Comparison of ENCODE assay signal across 21 cellular contexts in the genomic region with DNA sequence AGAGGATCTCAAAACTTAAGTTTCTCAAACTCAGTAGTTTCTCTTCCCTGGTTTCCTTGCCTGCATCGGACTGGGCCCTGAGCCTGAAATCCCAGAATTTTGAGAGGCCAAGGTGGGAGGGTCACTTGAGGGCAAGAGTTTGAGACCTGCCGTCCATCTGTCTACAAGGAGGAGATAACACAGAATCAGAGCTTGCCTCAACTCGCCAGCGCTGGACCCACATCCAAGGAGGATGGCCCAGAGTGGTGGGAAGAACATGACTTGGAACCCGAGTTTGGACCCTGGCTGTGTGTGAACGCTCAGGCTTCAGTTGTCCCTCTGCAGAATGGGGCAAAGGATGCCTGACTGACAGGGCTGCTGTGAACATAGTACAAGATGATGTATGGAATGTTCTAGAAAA.
"Had no signal": no experiment of that assay in that cellular context is flagged by ENCODE, and none has a peak within 500 bp of the region (broad histone marks: within the 10 kb centered on the region; RNA-seq: fewer than 3 reads in every experiment).

No MANE protein-coding gene starts in this region.

- H2AFZ ChIP-seq: neural progenitor cell had no signal

- H3K4me1 ChIP-seq: body of pancreas, neural progenitor cell had no signal

- H3K27ac ChIP-seq: body of pancreas, neural progenitor cell, thoracic aorta had no signal

- H3K9me3 Mint-ChIP-seq: activated CD4-positive, alpha-beta memory T cell treated with anti-CD3 and anti-CD28 coated beads, Interleukin-2, amount 10 ng/mL, durations not matched to agents 7 days and 5 days; activated CD4-positive, alpha-beta T cell treated with anti-CD3 and anti-CD28 coated beads, Interleukin-2, amount 10 ng/mL, durations not matched to agents 7 days and 5 days; activated naive CD4-positive, alpha-beta T cell treated with anti-CD3 and anti-CD28 coated beads, Interleukin-2, amount 50 U/mL, for 72 hours; activated T-cell treated with anti-CD3 and anti-CD28 coated beads, Interleukin-2, amount 50 U/mL, for 24 hours; neural progenitor cell had no signal

- H3K4me1 Mint-ChIP-seq: activated CD4-positive, alpha-beta memory T cell treated with anti-CD3 and anti-CD28 coated beads, Interleukin-2, amount 10 ng/mL, durations not matched to agents 7 days and 5 days; activated CD4-positive, alpha-beta T cell treated with anti-CD3 and anti-CD28 coated beads, Interleukin-2, amount 10 ng/mL, durations not matched to agents 7 days and 5 days; naive thymus-derived CD8-positive, alpha-beta T cell; neural progenitor cell; T-helper 17 cell; WTC11 had no signal

- ATAC-seq: activated naive CD4-positive, alpha-beta T cell treated with anti-CD3 and anti-CD28 coated beads, Interleukin-2, amount 50 U/mL, for 72 hours; body of pancreas; esophagus mucosa; naive thymus-derived CD8-positive, alpha-beta T cell; stimulated activated naive CD8-positive, alpha-beta T cell treated with anti-CD3 and anti-CD28 coated beads, Interleukin-15, Interleukin-2, amounts not matched to agents 100 U/mL and 50 U/mL, for 24 hours; T-helper 17 cell; WTC11 had no signal

- H3K4me3 Mint-ChIP-seq: activated CD4-positive, alpha-beta memory T cell treated with anti-CD3 and anti-CD28 coated beads, Interleukin-2, amount 10 ng/mL, durations not matched to agents 7 days and 5 days; activated CD4-positive, alpha-beta T cell treated with anti-CD3 and anti-CD28 coated beads, Interleukin-2, amount 10 ng/mL, durations not matched to agents 7 days and 5 days; activated T-cell treated with anti-CD3 and anti-CD28 coated beads, Interleukin-2, amount 50 U/mL, for 24 hours; naive thymus-derived CD8-positive, alpha-beta T cell; neural progenitor cell; T-helper 17 cell; WTC11 had no signal

- H3K36me3 ChIP-seq: neural progenitor cell, thoracic aorta had no signal

- H3K27ac Mint-ChIP-seq: activated CD4-positive, alpha-beta memory T cell treated with anti-CD3 and anti-CD28 coated beads, Interleukin-2, amount 10 ng/mL, durations not matched to agents 7 days and 5 days; activated CD4-positive, alpha-beta T cell treated with anti-CD3 and anti-CD28 coated beads, Interleukin-2, amount 10 ng/mL, durations not matched to agents 7 days and 5 days; activated naive CD4-positive, alpha-beta T cell treated with anti-CD3 and anti-CD28 coated beads, Interleukin-2, amount 50 U/mL, for 72 hours; activated T-cell treated with anti-CD3 and anti-CD28 coated beads, Interleukin-2, amount 50 U/mL, for 24 hours; neural progenitor cell; T-helper 17 cell; WTC11 had no signal

- DNase-seq: activated CD4-positive, alpha-beta memory T cell treated with anti-CD3 and anti-CD28 coated beads, Interleukin-2, amount 10 ng/mL, durations not matched to agents 7 days and 5 days; activated CD4-positive, alpha-beta T cell treated with anti-CD3 and anti-CD28 coated beads for 1 hour; activated CD4-positive, alpha-beta T cell treated with anti-CD3 and anti-CD28 coated beads, Interleukin-2, amount 10 ng/mL, durations not matched to agents 7 days and 5 days; activated CD8-positive, alpha-beta memory T cell treated with anti-CD3 and anti-CD28 coated beads, Interleukin-2, amount 50 U/mL, for 48 hours; activated naive CD4-positive, alpha-beta T cell; activated T-cell treated with anti-CD3 and anti-CD28 coated beads, Interleukin-2, amount 50 U/mL, for 24 hours; foreskin fibroblast; hippocampal formation; left cardiac atrium; naive thymus-derived CD8-positive, alpha-beta T cell; stimulated activated CD4-positive, alpha-beta T cell treated with anti-CD3 and anti-CD28 coated beads, Interleukin-2, amount 100 ng/mL, for 48 hours; stimulated activated naive CD8-positive, alpha-beta T cell treated with anti-CD3 and anti-CD28 coated beads, Interleukin-15, Interleukin-2, amounts not matched to agents 100 U/mL and 50 U/mL, for 24 hours; T-helper 17 cell; T1000; trophoblast cell had no signal

- H3K4me2 ChIP-seq: neural progenitor cell had no signal

- H3K9me3 ChIP-seq: body of pancreas, thoracic aorta had no signal

- H3K27me3 Mint-ChIP-seq: activated T-cell treated with anti-CD3 and anti-CD28 coated beads, Interleukin-2, amount 50 U/mL, for 24 hours had no signal

- H3K27me3 ChIP-seq: body of pancreas, neural progenitor cell had no signal

- H3K4me3 ChIP-seq: body of pancreas, neural progenitor cell, thoracic aorta had no signal

- H3K9ac ChIP-seq: neural progenitor cell had no signal

- H3K36me3 Mint-ChIP-seq: naive thymus-derived CD8-positive, alpha-beta T cell; neural progenitor cell; WTC11 had no signal
